1 cellular context compared by ENCODE assay signal in the genomic region with DNA sequence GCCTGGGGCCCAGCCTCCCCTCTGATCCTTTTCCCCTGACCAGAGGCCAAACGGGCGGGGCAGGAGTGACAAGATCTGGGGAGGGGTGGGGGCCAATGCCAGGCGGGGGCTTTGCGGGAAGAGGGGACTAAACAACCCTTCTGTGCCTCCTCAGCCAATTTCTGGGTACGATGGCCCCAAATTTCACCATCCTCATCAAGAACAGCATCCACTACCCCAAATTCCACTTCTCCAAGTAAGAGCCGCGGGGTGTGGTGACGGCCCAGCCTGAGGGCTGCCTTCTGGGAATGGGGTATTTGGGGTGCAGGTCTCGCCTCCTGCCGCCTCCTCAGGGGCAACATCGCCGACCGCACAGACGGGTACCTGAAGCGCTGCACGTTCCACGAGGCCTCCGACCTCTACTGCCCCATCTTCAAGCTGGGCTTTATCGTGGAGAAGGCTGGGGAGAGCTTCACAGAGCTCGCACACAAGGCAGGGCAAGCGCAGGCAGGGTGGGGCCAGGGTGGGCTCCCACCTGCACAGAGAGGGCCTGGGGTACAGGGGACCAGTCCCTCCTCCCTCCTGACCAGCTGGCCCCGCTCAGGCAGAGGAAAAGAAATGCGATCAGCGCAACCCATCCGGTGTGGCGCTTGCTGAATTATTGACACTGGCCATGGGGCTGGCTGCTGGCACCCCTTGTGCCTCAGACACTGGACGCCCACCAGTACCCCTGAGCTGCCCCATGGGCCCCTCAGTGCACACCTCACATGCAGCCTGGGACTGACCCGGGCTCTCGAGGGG.
TF ChIP-seq lines count a peak whose summit lies in the region.

No MANE protein-coding gene starts in this region.

TF ChIP-seq in IMR-90, 13 proteins besides CTCF, POLR2A, EP300 and RAD21:
- TF ChIP-seq, protein P1, sequence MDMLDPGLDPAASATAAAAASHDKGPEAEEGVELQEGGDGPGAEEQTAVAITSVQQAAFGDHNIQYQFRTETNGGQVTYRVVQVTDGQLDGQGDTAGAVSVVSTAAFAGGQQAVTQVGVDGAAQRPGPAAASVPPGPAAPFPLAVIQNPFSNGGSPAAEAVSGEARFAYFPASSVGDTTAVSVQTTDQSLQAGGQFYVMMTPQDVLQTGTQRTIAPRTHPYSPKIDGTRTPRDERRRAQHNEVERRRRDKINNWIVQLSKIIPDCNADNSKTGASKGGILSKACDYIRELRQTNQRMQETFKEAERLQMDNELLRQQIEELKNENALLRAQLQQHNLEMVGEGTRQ (IDR thresholded peaks at IDR 0.05; ENCODE audit: low read depth, low read length), result no peak
- TF ChIP-seq CEBPB (IDR thresholded peaks at IDR 0.05; ENCODE audit: low read depth, low read length), result no peak
- TF ChIP-seq NFE2L2 (IDR thresholded peaks at IDR 0.05; ENCODE audit: low read depth, low read length), result no peak
- TF ChIP-seq MAFK (IDR thresholded peaks at IDR 0.05; ENCODE audit: low read depth, low read length), result no peak
- no peak for TF ChIP-seq RFX5 (IDR thresholded peaks at IDR 0.05; ENCODE audit: low read depth, low read length)
- no peak for TF ChIP-seq RCOR1 (IDR thresholded peaks at IDR 0.05; ENCODE audit: insufficient replicate concordance, low read length)
- TF ChIP-seq MAZ (IDR thresholded peaks at IDR 0.05; ENCODE audit: borderline replicate concordance, low read depth, low read length), result no peak
- no peak for TF ChIP-seq MXI1 (IDR thresholded peaks at IDR 0.05; ENCODE audit: borderline replicate concordance, low read depth, low read length)
- TF ChIP-seq, protein P2, sequence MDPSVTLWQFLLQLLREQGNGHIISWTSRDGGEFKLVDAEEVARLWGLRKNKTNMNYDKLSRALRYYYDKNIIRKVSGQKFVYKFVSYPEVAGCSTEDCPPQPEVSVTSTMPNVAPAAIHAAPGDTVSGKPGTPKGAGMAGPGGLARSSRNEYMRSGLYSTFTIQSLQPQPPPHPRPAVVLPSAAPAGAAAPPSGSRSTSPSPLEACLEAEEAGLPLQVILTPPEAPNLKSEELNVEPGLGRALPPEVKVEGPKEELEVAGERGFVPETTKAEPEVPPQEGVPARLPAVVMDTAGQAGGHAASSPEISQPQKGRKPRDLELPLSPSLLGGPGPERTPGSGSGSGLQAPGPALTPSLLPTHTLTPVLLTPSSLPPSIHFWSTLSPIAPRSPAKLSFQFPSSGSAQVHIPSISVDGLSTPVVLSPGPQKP (IDR thresholded peaks at IDR 0.05; ENCODE audit: borderline replicate concordance, low read depth, low read length), result no peak
- TF ChIP-seq CHD1 (IDR thresholded peaks at IDR 0.05; ENCODE audit: low read depth, low read length), result no peak
- TF ChIP-seq BHLHE40 (IDR thresholded peaks at IDR 0.05; ENCODE audit: low read depth, low read length), result no peak
- TF ChIP-seq SMC3 (IDR thresholded peaks at IDR 0.05; ENCODE audit: low read depth, low read length), result no peak
